1 cellular context compared by ENCODE assay signal in genomic region chr3:126703512-126704493, GRCh38.
A peak's percentile ranks its signal among the peaks of the same experiment; 100 is the strongest.
TF ChIP-seq lines count a peak whose summit lies in the region.

A gene with protein sequence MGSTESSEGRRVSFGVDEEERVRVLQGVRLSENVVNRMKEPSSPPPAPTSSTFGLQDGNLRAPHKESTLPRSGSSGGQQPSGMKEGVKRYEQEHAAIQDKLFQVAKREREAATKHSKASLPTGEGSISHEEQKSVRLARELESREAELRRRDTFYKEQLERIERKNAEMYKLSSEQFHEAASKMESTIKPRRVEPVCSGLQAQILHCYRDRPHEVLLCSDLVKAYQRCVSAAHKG (plus strand): TSS chr3:126704240. CDS start chr3:126704313, 73 bp downstream.

TF ChIP-seq in GM12878, 131 proteins besides CTCF, POLR2A, EP300 and RAD21 (continued from another document and continues in another):
- TF ChIP-seq, protein P1, sequence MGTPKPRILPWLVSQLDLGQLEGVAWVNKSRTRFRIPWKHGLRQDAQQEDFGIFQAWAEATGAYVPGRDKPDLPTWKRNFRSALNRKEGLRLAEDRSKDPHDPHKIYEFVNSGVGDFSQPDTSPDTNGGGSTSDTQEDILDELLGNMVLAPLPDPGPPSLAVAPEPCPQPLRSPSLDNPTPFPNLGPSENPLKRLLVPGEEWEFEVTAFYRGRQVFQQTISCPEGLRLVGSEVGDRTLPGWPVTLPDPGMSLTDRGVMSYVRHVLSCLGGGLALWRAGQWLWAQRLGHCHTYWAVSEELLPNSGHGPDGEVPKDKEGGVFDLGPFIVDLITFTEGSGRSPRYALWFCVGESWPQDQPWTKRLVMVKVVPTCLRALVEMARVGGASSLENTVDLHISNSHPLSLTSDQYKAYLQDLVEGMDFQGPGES (IDR thresholded peaks at IDR 0.05): peak; percentile 93
- TF ChIP-seq SIX5 (IDR thresholded peaks at IDR 0.05; ENCODE audit: low read depth, low read length, severe bottlenecking) (peak; percentile 92), SREBF2 (IDR thresholded peaks at IDR 0.05; ENCODE audit: low read length) (no peak), BRCA1 (IDR thresholded peaks at IDR 0.05; ENCODE audit: low read depth, low read length) (no peak), ZNF24 (IDR thresholded peaks at IDR 0.05) (no peak), ZNF217 (IDR thresholded peaks at IDR 0.05) (no peak), RBBP5 (conservative IDR thresholded peaks at IDR 0.05) (no peak), ATF2 (IDR thresholded peaks at IDR 0.05; ENCODE audit: low read length) (no peak), NKRF (conservative IDR thresholded peaks at IDR 0.05) (0 out of 2 replicates have a peak, but pooled peaks have one; percentile 44), CBX3 (IDR thresholded peaks at IDR 0.05; ENCODE audit: borderline replicate concordance, low read depth) (no peak), CBX5 (IDR thresholded peaks at IDR 0.05; ENCODE audit: low read depth) (no peak), SRF (IDR thresholded peaks at IDR 0.05; ENCODE audit: low read depth in 2 of 2, low read length in 2 of 2) (0 out of 4 replicates have a peak, but pooled peaks of 1 of the 2 experiments have one; percentile 4), SUZ12 (IDR thresholded peaks at IDR 0.05; ENCODE audit: unreplicated experiment) (no peak), IRF4 (IDR thresholded peaks at IDR 0.05; ENCODE audit: low read depth, low read length) (0 out of 2 replicates have a peak, but pooled peaks have one; percentile 14), CREM (IDR thresholded peaks at IDR 0.05; ENCODE audit: low read depth) (peak; percentile 89), POLR2AphosphoS5 (IDR thresholded peaks at IDR 0.05; ENCODE audit: low read length) (no peak), CEBPZ (IDR thresholded peaks at IDR 0.05; ENCODE audit: low read depth, low read length) (no peak), USF2 (IDR thresholded peaks at IDR 0.05; ENCODE audit: borderline replicate concordance, low read depth, low read length) (no peak), RCOR1 (conservative IDR thresholded peaks at IDR 0.05; ENCODE audit: low read depth, low read length) (0 out of 2 replicates have a peak, but pooled peaks have one; percentile 34), NR2C2 (IDR thresholded peaks at IDR 0.05; ENCODE audit: borderline replicate concordance, control insufficient read depth, insufficient read length, low read depth) (no peak), KLF5 (IDR thresholded peaks at IDR 0.05; ENCODE audit: partially characterized antibody) (no peak), ZNF207 (IDR thresholded peaks at IDR 0.05; ENCODE audit: borderline replicate concordance) (no peak), GATAD2B (conservative IDR thresholded peaks at IDR 0.05; ENCODE audit: low read depth) (no peak; the same call in 1 of the 2 replicates), ZNF274 (IDR thresholded peaks at IDR 0.05; ENCODE audit: insufficient read depth, insufficient read length) (no peak), FOXM1 (IDR thresholded peaks at IDR 0.05; ENCODE audit: low read depth, low read length) (no peak), HDAC2 (IDR thresholded peaks at IDR 0.05) (no peak), IKZF1 (conservative IDR thresholded peaks at IDR 0.05) (peak; percentile 95), MEF2B (IDR thresholded peaks at IDR 0.05; ENCODE audit: partially characterized antibody, poor library complexity, severe bottlenecking) (no peak), ZNF622 (IDR thresholded peaks at IDR 0.05) (no peak), NR2F1 (conservative IDR thresholded peaks at IDR 0.05) (no peak), CBFB (IDR thresholded peaks at IDR 0.05; ENCODE audit: low read depth) (0 out of 2 replicates have a peak, but pooled peaks have one; percentile 23), TCF7 (IDR thresholded peaks at IDR 0.05; ENCODE audit: borderline replicate concordance) (no peak), RELA (IDR thresholded peaks at IDR 0.05; ENCODE audit: borderline replicate concordance, partially characterized antibody) (peak; percentile 28), NRF1 (conservative IDR thresholded peaks at IDR 0.05; ENCODE audit: low read depth, low read length) (no peak), E4F1 (IDR thresholded peaks at IDR 0.05; ENCODE audit: borderline replicate concordance, partially characterized antibody) (no peak), EED (IDR thresholded peaks at IDR 0.05; ENCODE audit: low read depth) (no peak), SREBF1 (IDR thresholded peaks at IDR 0.05; ENCODE audit: low read length) (peak; percentile 78), RB1 (IDR thresholded peaks at IDR 0.05; ENCODE audit: borderline replicate concordance) (peak; percentile 64; the same call in 1 of the 2 replicates), CEBPB (IDR thresholded peaks at IDR 0.05; ENCODE audit: borderline replicate concordance in 1 of 2, low read depth in 2 of 2, low read length in 2 of 2) (no peak), RUNX3 (IDR thresholded peaks at IDR 0.05; ENCODE audit: low read length) (no peak; the same call in 1 of the 2 replicates)
- TF ChIP-seq, protein P2, sequence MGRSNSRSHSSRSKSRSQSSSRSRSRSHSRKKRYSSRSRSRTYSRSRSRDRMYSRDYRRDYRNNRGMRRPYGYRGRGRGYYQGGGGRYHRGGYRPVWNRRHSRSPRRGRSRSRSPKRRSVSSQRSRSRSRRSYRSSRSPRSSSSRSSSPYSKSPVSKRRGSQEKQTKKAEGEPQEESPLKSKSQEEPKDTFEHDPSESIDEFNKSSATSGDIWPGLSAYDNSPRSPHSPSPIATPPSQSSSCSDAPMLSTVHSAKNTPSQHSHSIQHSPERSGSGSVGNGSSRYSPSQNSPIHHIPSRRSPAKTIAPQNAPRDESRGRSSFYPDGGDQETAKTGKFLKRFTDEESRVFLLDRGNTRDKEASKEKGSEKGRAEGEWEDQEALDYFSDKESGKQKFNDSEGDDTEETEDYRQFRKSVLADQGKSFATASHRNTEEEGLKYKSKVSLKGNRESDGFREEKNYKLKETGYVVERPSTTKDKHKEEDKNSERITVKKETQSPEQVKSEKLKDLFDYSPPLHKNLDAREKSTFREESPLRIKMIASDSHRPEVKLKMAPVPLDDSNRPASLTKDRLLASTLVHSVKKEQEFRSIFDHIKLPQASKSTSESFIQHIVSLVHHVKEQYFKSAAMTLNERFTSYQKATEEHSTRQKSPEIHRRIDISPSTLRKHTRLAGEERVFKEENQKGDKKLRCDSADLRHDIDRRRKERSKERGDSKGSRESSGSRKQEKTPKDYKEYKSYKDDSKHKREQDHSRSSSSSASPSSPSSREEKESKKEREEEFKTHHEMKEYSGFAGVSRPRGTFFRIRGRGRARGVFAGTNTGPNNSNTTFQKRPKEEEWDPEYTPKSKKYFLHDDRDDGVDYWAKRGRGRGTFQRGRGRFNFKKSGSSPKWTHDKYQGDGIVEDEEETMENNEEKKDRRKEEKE (IDR thresholded peaks at IDR 0.05): no peak
- TF ChIP-seq, protein P3, sequence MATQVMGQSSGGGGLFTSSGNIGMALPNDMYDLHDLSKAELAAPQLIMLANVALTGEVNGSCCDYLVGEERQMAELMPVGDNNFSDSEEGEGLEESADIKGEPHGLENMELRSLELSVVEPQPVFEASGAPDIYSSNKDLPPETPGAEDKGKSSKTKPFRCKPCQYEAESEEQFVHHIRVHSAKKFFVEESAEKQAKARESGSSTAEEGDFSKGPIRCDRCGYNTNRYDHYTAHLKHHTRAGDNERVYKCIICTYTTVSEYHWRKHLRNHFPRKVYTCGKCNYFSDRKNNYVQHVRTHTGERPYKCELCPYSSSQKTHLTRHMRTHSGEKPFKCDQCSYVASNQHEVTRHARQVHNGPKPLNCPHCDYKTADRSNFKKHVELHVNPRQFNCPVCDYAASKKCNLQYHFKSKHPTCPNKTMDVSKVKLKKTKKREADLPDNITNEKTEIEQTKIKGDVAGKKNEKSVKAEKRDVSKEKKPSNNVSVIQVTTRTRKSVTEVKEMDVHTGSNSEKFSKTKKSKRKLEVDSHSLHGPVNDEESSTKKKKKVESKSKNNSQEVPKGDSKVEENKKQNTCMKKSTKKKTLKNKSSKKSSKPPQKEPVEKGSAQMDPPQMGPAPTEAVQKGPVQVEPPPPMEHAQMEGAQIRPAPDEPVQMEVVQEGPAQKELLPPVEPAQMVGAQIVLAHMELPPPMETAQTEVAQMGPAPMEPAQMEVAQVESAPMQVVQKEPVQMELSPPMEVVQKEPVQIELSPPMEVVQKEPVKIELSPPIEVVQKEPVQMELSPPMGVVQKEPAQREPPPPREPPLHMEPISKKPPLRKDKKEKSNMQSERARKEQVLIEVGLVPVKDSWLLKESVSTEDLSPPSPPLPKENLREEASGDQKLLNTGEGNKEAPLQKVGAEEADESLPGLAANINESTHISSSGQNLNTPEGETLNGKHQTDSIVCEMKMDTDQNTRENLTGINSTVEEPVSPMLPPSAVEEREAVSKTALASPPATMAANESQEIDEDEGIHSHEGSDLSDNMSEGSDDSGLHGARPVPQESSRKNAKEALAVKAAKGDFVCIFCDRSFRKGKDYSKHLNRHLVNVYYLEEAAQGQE (IDR thresholded peaks at IDR 0.05; ENCODE audit: low read depth, low read length): no peak
- TF ChIP-seq, protein P4, sequence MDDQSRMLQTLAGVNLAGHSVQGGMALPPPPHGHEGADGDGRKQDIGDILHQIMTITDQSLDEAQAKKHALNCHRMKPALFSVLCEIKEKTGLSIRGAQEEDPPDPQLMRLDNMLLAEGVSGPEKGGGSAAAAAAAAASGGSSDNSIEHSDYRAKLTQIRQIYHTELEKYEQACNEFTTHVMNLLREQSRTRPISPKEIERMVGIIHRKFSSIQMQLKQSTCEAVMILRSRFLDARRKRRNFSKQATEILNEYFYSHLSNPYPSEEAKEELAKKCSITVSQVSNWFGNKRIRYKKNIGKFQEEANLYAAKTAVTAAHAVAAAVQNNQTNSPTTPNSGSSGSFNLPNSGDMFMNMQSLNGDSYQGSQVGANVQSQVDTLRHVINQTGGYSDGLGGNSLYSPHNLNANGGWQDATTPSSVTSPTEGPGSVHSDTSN (IDR thresholded peaks at IDR 0.05; ENCODE audit: insufficient replicate concordance, low read depth, low read length): no peak
